Comparison of ENCODE assay signal across 8 cellular contexts in genomic region chr17:30822919-30823318, GRCh38. TPM values are rescaled to one million over a fixed set of nuclear protein-coding genes. Genes with fewer than 3 reads are reported as not detected.
A peak's percentile ranks its signal among the peaks of the same experiment; 100 is the strongest.
DNase-seq lines count a peak whose midpoint lies in the region; ATAC-seq and TF ChIP-seq lines count a peak whose summit lies in the region.
"Not testable (repeated sequence)": the region's sequence is repeated elsewhere in the genome, so short reads cannot be mapped to it uniquely, and the experiment has no call there.

No MANE protein-coding gene starts in this region.

- peaks cover 57% of the 10 kb centered on the region for H3K4me1 ChIP-seq in CD4-positive, CD25-positive, alpha-beta regulatory T cell (ENCODE audit: control insufficient read depth, insufficient read depth, low read length, poor library complexity, severe bottlenecking)
- H3K4me1 ChIP-seq in OCI-LY1 (ENCODE audit: insufficient read depth, low read length, severe bottlenecking) = peaks cover 57% of the 10 kb centered on the region

- peak overlapping the region; percentile 83 for H3K4me2 ChIP-seq in OCI-LY1 (ENCODE audit: low read length)

- H3K4me3 Mint-ChIP-seq in CD4-positive, CD25-positive, alpha-beta regulatory T cell = peak overlapping the region; percentile 93 to 100 (median 96)
- peak overlapping the region; percentile 94 for H3K4me3 Mint-ChIP-seq in activated CD4-positive, alpha-beta T cell treated with anti-CD3 and anti-CD28 coated beads, Interleukin-2, amount 10 ng/mL, durations not matched to agents 7 days and 5 days
- peak overlapping the region; percentile 91 for H3K4me3 Mint-ChIP-seq in activated naive CD8-positive, alpha-beta T cell treated with anti-CD3 and anti-CD28 coated beads, Interleukin-2, amount 10 ng/mL, durations not matched to agents 7 days and 5 days
- H3K4me3 Mint-ChIP-seq in naive B cell = peak overlapping the region; percentile 86 to 100 (median 93)

- H3K9me3 Mint-ChIP-seq in CD4-positive, CD25-positive, alpha-beta regulatory T cell; activated CD4-positive, alpha-beta T cell treated with anti-CD3 and anti-CD28 coated beads, Interleukin-2, amount 10 ng/mL, durations not matched to agents 7 days and 5 days; activated naive CD8-positive, alpha-beta T cell treated with anti-CD3 and anti-CD28 coated beads, Interleukin-2, amount 10 ng/mL, durations not matched to agents 7 days and 5 days; naive B cell: not testable (repeated sequence)

- TF ChIP-seq CTCF in HFF-Myc (IDR thresholded peaks at IDR 0.05; ENCODE audit: low read depth, low read length, missing control alignments); OCI-LY1 (IDR thresholded peaks at IDR 0.05; ENCODE audit: low read length): not testable (repeated sequence)

- not testable (repeated sequence) for ATAC-seq in CD4-positive, CD25-positive, alpha-beta regulatory T cell (ENCODE audit: low read depth in 2 of 2); activated naive CD8-positive, alpha-beta T cell treated with anti-CD3 and anti-CD28 coated beads, Interleukin-2, amount 10 ng/mL, durations not matched to agents 7 days and 5 days (ENCODE audit: low read depth); naive B cell (ENCODE audit: low read depth in 2 of 2); stimulated activated naive CD8-positive, alpha-beta T cell treated with anti-CD3 and anti-CD28 coated beads, Interleukin-15, Interleukin-2, amounts not matched to agents 100 U/mL and 50 U/mL, for 24 hours

- H3K9me2 ChIP-seq in OCI-LY1 (ENCODE audit: low read depth, low read length) = not testable (repeated sequence)

- H3K36me3 Mint-ChIP-seq in CD4-positive, CD25-positive, alpha-beta regulatory T cell; naive B cell: not testable (repeated sequence)
- peaks cover 36% of the 10 kb centered on the region for H3K36me3 Mint-ChIP-seq in activated CD4-positive, alpha-beta T cell treated with anti-CD3 and anti-CD28 coated beads, Interleukin-2, amount 10 ng/mL, durations not matched to agents 7 days and 5 days (ENCODE audit: low read depth)
- peaks cover 18% of the 10 kb centered on the region for H3K36me3 Mint-ChIP-seq in activated naive CD8-positive, alpha-beta T cell treated with anti-CD3 and anti-CD28 coated beads, Interleukin-2, amount 10 ng/mL, durations not matched to agents 7 days and 5 days

- peak overlapping the region; percentile 97 for H3K4me3 ChIP-seq in CD4-positive, CD25-positive, alpha-beta regulatory T cell (ENCODE audit: low read depth, low read length)
- H3K4me3 ChIP-seq in HFF-Myc (replicated peaks; ENCODE audit: low read depth, low read length) (peak overlapping the region; percentile 78; the same call in 1 of the 2 replicates), OCI-LY1 (ENCODE audit: low read depth, low read length, poor library complexity, severe bottlenecking) (peak overlapping the region; percentile 88)

- not testable (repeated sequence) for H3K36me3 ChIP-seq in CD4-positive, CD25-positive, alpha-beta regulatory T cell (ENCODE audit: control insufficient read depth, insufficient read depth, low read length)
- peaks cover 15% of the 10 kb centered on the region for H3K36me3 ChIP-seq in OCI-LY1 (ENCODE audit: insufficient read depth, low read length)

- DNase-seq in CD4-positive, CD25-positive, alpha-beta regulatory T cell = peak; percentile 9 to 68 (median 39)
- DNase-seq in HFF-Myc (ENCODE audit: extremely low read depth, low read depth); activated naive CD8-positive, alpha-beta T cell treated with anti-CD3 and anti-CD28 coated beads, Interleukin-2, amount 10 ng/mL, durations not matched to agents 7 days and 5 days: not testable (repeated sequence)
- DNase-seq in activated CD4-positive, alpha-beta T cell treated with anti-CD3 and anti-CD28 coated beads, Interleukin-2, amount 10 ng/mL, durations not matched to agents 7 days and 5 days = peak; percentile 31
- DNase-seq in erythroblast (lab: John Stamatoyannopoulos, UW) = peak; percentile 32 to 38
- peak; percentile 40 for DNase-seq in naive B cell
- peak; percentile 33 for DNase-seq in stimulated activated naive CD8-positive, alpha-beta T cell treated with anti-CD3 and anti-CD28 coated beads, Interleukin-15, Interleukin-2, amounts not matched to agents 100 U/mL and 50 U/mL, for 24 hours

- not testable (repeated sequence) for H4K20me1 ChIP-seq in OCI-LY1 (ENCODE audit: insufficient read depth, low read length)

- H3K4me1 Mint-ChIP-seq in CD4-positive, CD25-positive, alpha-beta regulatory T cell = peaks cover 18 to 60% (median 45%) of the 10 kb centered on the region in 4 donors
- H3K4me1 Mint-ChIP-seq in activated CD4-positive, alpha-beta T cell treated with anti-CD3 and anti-CD28 coated beads, Interleukin-2, amount 10 ng/mL, durations not matched to agents 7 days and 5 days = peaks cover 55% of the 10 kb centered on the region
- peaks cover 46% of the 10 kb centered on the region for H3K4me1 Mint-ChIP-seq in activated naive CD8-positive, alpha-beta T cell treated with anti-CD3 and anti-CD28 coated beads, Interleukin-2, amount 10 ng/mL, durations not matched to agents 7 days and 5 days
- peaks cover 35 to 63% (median 48%) of the 10 kb centered on the region in 3 donors for H3K4me1 Mint-ChIP-seq in naive B cell

- not testable (repeated sequence) for H3K27me3 Mint-ChIP-seq in CD4-positive, CD25-positive, alpha-beta regulatory T cell; activated CD4-positive, alpha-beta T cell treated with anti-CD3 and anti-CD28 coated beads, Interleukin-2, amount 10 ng/mL, durations not matched to agents 7 days and 5 days; activated naive CD8-positive, alpha-beta T cell treated with anti-CD3 and anti-CD28 coated beads, Interleukin-2, amount 10 ng/mL, durations not matched to agents 7 days and 5 days; naive B cell

- CTCF ChIA-PET in activated CD4-positive, alpha-beta T cell treated with anti-CD3 and anti-CD28 coated beads, Interleukin-2, amount 10 ng/mL, durations not matched to agents 7 days and 5 days (lab: Charles Lee) = interaction anchor here (1.4 to 4.3 kb wide), 2 partner anchors 12 to 17 kb away, joined by 4 to 39 read pairs; no protein-coding TSS in a partner anchor

- peaks cover 61% of the 10 kb centered on the region for H3K79me2 ChIP-seq in OCI-LY1 (ENCODE audit: insufficient read depth, low read length)

- not testable (repeated sequence) for H3K9me3 ChIP-seq in CD4-positive, CD25-positive, alpha-beta regulatory T cell (ENCODE audit: control insufficient read depth in 2 of 2, low read length in 2 of 2); OCI-LY1 (ENCODE audit: low read length)

- not testable (repeated sequence) for H2AFZ ChIP-seq in OCI-LY1 (ENCODE audit: low read length)

- POLR2A ChIA-PET in activated CD4-positive, alpha-beta T cell treated with anti-CD3 and anti-CD28 coated beads, Interleukin-2, amount 10 ng/mL, durations not matched to agents 7 days and 5 days (lab: Charles Lee) = interaction anchor here (0.7 kb wide), 1 partner anchor 13 kb away, joined by 4 read pairs; no protein-coding TSS in a partner anchor
- POLR2A ChIA-PET in activated naive CD8-positive, alpha-beta T cell treated with anti-CD3 and anti-CD28 coated beads, Interleukin-2, amount 10 ng/mL, durations not matched to agents 7 days and 5 days (lab: Charles Lee) = interaction anchor here (1.7 to 10.8 kb wide), 4 partner anchors 9 to 42 kb away, joined by 4 to 322 read pairs (median 7); partner anchors contain the start of gene ATAD5

- H3K9ac ChIP-seq in OCI-LY1 (ENCODE audit: low read length) = peak overlapping the region; percentile 94

- TF ChIP-seq POLR2A in erythroblast (IDR thresholded peaks at IDR 0.05; ENCODE audit: low read length) = not testable (repeated sequence)

- H3K27ac ChIP-seq in CD4-positive, CD25-positive, alpha-beta regulatory T cell (ENCODE audit: insufficient read depth, low read length, poor library complexity, severe bottlenecking) = peak overlapping the region; percentile 78
- peak overlapping the region; percentile 88 for H3K27ac ChIP-seq in OCI-LY1 (ENCODE audit: low read depth, low read length, poor library complexity, severe bottlenecking)

- H3F3A ChIP-seq in OCI-LY1 (ENCODE audit: insufficient read depth, low read length) = not testable (repeated sequence)

- peak overlapping the region; percentile 89 to 99 (median 94) for H3K27ac Mint-ChIP-seq in CD4-positive, CD25-positive, alpha-beta regulatory T cell
- peak overlapping the region; percentile 93 for H3K27ac Mint-ChIP-seq in activated CD4-positive, alpha-beta T cell treated with anti-CD3 and anti-CD28 coated beads, Interleukin-2, amount 10 ng/mL, durations not matched to agents 7 days and 5 days
- peak overlapping the region; percentile 82 for H3K27ac Mint-ChIP-seq in activated naive CD8-positive, alpha-beta T cell treated with anti-CD3 and anti-CD28 coated beads, Interleukin-2, amount 10 ng/mL, durations not matched to agents 7 days and 5 days
- peak overlapping the region; percentile 71 to 86 (median 76) for H3K27ac Mint-ChIP-seq in naive B cell

- not testable (repeated sequence) for H3K27me3 ChIP-seq in CD4-positive, CD25-positive, alpha-beta regulatory T cell (ENCODE audit: control insufficient read depth, insufficient read depth, low read length); OCI-LY1 (ENCODE audit: insufficient read depth, low read length)

RNA-seq across cellular contexts. Expression of gene CRLF3, which starts 1.6 kb away (rescaled TPM):
- total RNA-seq in CD4-positive, CD25-positive, alpha-beta regulatory T cell = 76.2 TPM
- polyA plus RNA-seq in CD4-positive, CD25-positive, alpha-beta regulatory T cell = 100 to 1,000 TPM; 101 to 169 (median 131) TPM
- 10 to 100 TPM; 68.6 to 68.8 TPM for total RNA-seq in activated CD4-positive, alpha-beta T cell treated with anti-CD3 and anti-CD28 coated beads, Interleukin-2, amount 10 ng/mL, durations not matched to agents 7 days and 5 days
- 10 to 100 TPM; 77.2 to 79.5 TPM for total RNA-seq in activated naive CD8-positive, alpha-beta T cell treated with anti-CD3 and anti-CD28 coated beads, Interleukin-2, amount 10 ng/mL, durations not matched to agents 7 days and 5 days
- 100 to 1,000 TPM; 106 to 137 (median 112) TPM for polyA plus RNA-seq in naive B cell (ENCODE audit: low read depth in 6 of 6)

RNA-seq across cellular contexts. Expression of gene ATAD5, which starts 8.8 kb away (rescaled TPM):
- 5.7 TPM for total RNA-seq in CD4-positive, CD25-positive, alpha-beta regulatory T cell
- polyA plus RNA-seq in CD4-positive, CD25-positive, alpha-beta regulatory T cell = 1 to 10 TPM in 3 of 4 donors, under 1 TPM in 1; 0.72 to 1.5 (median 1.2) TPM
- total RNA-seq in activated CD4-positive, alpha-beta T cell treated with anti-CD3 and anti-CD28 coated beads, Interleukin-2, amount 10 ng/mL, durations not matched to agents 7 days and 5 days = 10 to 100 TPM; 27.1 to 33.2 TPM
- total RNA-seq in activated naive CD8-positive, alpha-beta T cell treated with anti-CD3 and anti-CD28 coated beads, Interleukin-2, amount 10 ng/mL, durations not matched to agents 7 days and 5 days = 10 to 100 TPM; 25.8 to 29.7 TPM
- polyA plus RNA-seq in naive B cell (ENCODE audit: low read depth in 6 of 6) = 1 to 10 TPM in 5 of 6 donors, not detected in 1; 1.1 to 2.7 (median 2.4) TPM
